In the genomic region with DNA sequence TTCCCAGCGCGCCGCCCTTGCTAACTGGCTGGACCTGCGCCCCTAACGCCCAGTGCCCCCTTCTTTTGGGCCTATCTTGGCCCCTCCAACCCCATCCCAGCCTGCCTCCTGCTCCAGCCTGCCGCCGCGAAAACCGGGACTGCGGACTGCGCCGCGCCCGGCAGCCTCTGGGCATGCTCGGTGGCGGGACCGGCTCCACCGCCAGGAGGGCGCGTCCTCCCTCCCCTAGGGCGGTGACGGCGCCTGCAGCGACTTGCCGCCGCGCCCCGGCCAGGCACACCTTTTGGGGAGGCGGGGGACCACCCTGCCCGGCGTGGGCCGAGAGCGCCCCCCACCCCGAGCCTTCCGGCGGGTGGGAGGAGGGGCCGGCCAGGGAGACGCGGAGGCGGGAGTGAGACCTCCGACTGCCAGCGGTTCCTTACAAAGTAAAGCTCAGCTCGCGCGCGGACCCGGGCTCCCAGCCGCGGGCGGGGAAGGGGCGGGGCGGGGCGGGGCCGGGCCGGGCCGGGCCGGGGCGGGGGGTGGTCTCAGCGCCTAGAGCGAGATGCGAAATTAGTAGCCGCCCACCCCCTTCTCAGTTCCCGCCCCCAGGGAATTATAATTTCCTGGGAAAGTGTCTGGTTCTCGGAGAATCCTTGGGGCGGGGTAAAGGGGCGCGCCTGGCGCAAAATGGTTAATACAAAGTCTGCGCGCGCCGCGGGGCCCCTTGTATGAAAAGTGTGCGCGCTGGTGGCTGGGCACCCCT, we compare ENCODE assay signal across 8 cellular contexts.
A peak's percentile ranks its signal among the peaks of the same experiment; 100 is the strongest.
DNase-seq lines count a peak whose midpoint lies in the region; ATAC-seq and TF ChIP-seq lines count a peak whose summit lies in the region.

No MANE protein-coding gene starts in this region.

- H3K9me3 ChIP-seq in NT2/D1 (ENCODE audit: insufficient read depth, low read length): no peaks in the 10 kb centered on the region
- H3K9me3 ChIP-seq in sigmoid colon: no peaks in the 10 kb centered on the region

- WGBS in sigmoid colon, 2 donors: 1% methylated on average over 75 of the region's 75 CpGs

- H3K9me3 Mint-ChIP-seq in brain: peaks cover 0 to 4% (median 0%) of the 10 kb centered on the region in 5 experiments

- H3K27ac Mint-ChIP-seq in brain: peak overlapping the region; percentile 73 to 91 (median 83)

- peak overlapping the region; percentile 70 for H3K4me3 ChIP-seq in NT2/D1 (ENCODE audit: insufficient read length, low read depth)
- peak overlapping the region; percentile 83 for H3K4me3 ChIP-seq in iPS-11a (ENCODE audit: low read depth, low read length)
- peak overlapping the region; percentile 80 to 91 (median 86) for H3K4me3 ChIP-seq in sigmoid colon

- H3K4me1 ChIP-seq in NT2/D1 (ENCODE audit: insufficient read depth, insufficient read length) (no peaks in the 10 kb centered on the region), sigmoid colon (peaks cover 0 to 52% (median 47%) of the 10 kb centered on the region in 4 donors)

- ATAC-seq in GM21447 (IDR thresholded peaks at IDR 0.05; ENCODE audit: unreplicated experiment): peak; percentile 63

- H3K27me3 Mint-ChIP-seq in brain: peaks cover 27% of the 10 kb centered on the region

- peak; percentile 74 to 84 for TF ChIP-seq POLR2A in sigmoid colon (IDR thresholded peaks at IDR 0.05)

- H3K27ac ChIP-seq in sigmoid colon: peak overlapping the region; percentile 97 to 100 (median 100)

- intact Hi-C loops in sigmoid colon (cut with DNase I): loop anchor here (2.0 to 10.0 kb wide), 4 partner anchors 35 to 641 kb away; no protein-coding TSS in a partner anchor

- no peaks in the 10 kb centered on the region for H3K36me3 Mint-ChIP-seq in brain

- TF ChIP-seq CTCF in brain (conservative IDR thresholded peaks at IDR 0.05) (peak; percentile 23 to 46), sigmoid colon (IDR thresholded peaks at IDR 0.05) (peak; percentile 18 to 69 (median 44))

- H3K4me3 Mint-ChIP-seq in brain: peak overlapping the region; percentile 92 to 98 (median 94)

- DNase-seq in EL: peak; percentile 94
- DNase-seq in HS-5 (ENCODE audit: low read depth): peak; percentile 72
- peak; percentile 68 for DNase-seq in NT2/D1 (ENCODE audit: low read depth, low spot score)
- DNase-seq in sigmoid colon: peak; percentile 90
- DNase-seq in OCI-M1 (lab: John Stamatoyannopoulos, UW): no peak

- peak overlapping the region; percentile 85 for H3K9ac ChIP-seq in NT2/D1 (ENCODE audit: insufficient read length, low read depth)

- H3K36me3 ChIP-seq in NT2/D1 (ENCODE audit: insufficient read depth, insufficient read length, low read length): peaks cover 15% of the 10 kb centered on the region
- H3K36me3 ChIP-seq in sigmoid colon: no peaks in the 10 kb centered on the region

- no peak for TF ChIP-seq EP300 in sigmoid colon (IDR thresholded peaks at IDR 0.05)

- H3K4me1 Mint-ChIP-seq in brain: peaks cover 38% of the 10 kb centered on the region

- H3K27me3 ChIP-seq in NT2/D1 (ENCODE audit: insufficient read depth, insufficient read length) (no peaks in the 10 kb centered on the region), sigmoid colon (no peaks in the 10 kb centered on the region)
